In genomic region chr9:133121200-133122166, GRCh38 we compare ENCODE assay signal across 8 cellular contexts. TPM values are rescaled to one million over a fixed set of nuclear protein-coding genes. Genes with fewer than 3 reads are reported as not detected.
DNase-seq lines count a peak whose midpoint lies in the region; ATAC-seq, FAIRE-seq and TF ChIP-seq lines count a peak whose summit lies in the region.

Gene RALGDS, minus strand, starts transcription at chr9:133121240. Its CDS starts 86 bp downstream, at chr9:133121154.

- no peak for TF ChIP-seq CTCF in keratinocyte (optimal IDR thresholded peaks at IDR 0.05 in 1 of 3, IDR thresholded peaks at IDR 0.05 in 1 of 3, conservative IDR thresholded peaks at IDR 0.05 in 1 of 3; ENCODE audit: extremely low read depth in 1 of 3, insufficient read depth in 2 of 3, low read length in 3 of 3)

- no peaks in the 10 kb centered on the region for H3K9me3 ChIP-seq in keratinocyte (ENCODE audit: control insufficient read depth, low read depth, low read length)

- H3K27me3 Mint-ChIP-seq in central memory CD8-positive, alpha-beta T cell, result no peaks in the 10 kb centered on the region

- H3K4me1 ChIP-seq in keratinocyte (ENCODE audit: control insufficient read depth, extremely low read depth, insufficient read depth, low read length), result peaks cover 17% of the 10 kb centered on the region

- H3K4me3 Mint-ChIP-seq in central memory CD8-positive, alpha-beta T cell, result peak within 1 kb of the TSS; percentile 71

- dilution Hi-C loops in keratinocyte (cut with MboI; ENCODE audit: extremely low pct_ligation_motif_present, low sequenced_read_pairs), result no loop called here

- peaks cover 56% of the 10 kb centered on the region for H3K4me1 Mint-ChIP-seq in central memory CD8-positive, alpha-beta T cell

- H3K36me3 ChIP-seq in keratinocyte (ENCODE audit: control insufficient read depth in 2 of 2, extremely low read depth in 1 of 2, insufficient read depth in 2 of 2, low read length in 2 of 2), result peaks cover 0 to 2% of the 10 kb centered on the region in 2 experiments

- no peak for FAIRE-seq in keratinocyte (lab: Jason Lieb, UNC)

- no peaks in the 10 kb centered on the region for H3K9me3 Mint-ChIP-seq in central memory CD8-positive, alpha-beta T cell

- H4K20me1 ChIP-seq in keratinocyte (ENCODE audit: control insufficient read depth, extremely low read depth, insufficient read depth, low read length), result peaks cover 13% of the 10 kb centered on the region

- H3K4me2 ChIP-seq in keratinocyte (ENCODE audit: control insufficient read depth, extremely low read depth, insufficient read depth, low read depth, low read length), result peak within 1 kb of the TSS; percentile 86

- H3K36me3 Mint-ChIP-seq in central memory CD8-positive, alpha-beta T cell (ENCODE audit: insufficient read depth), result peaks cover 27% of the 10 kb centered on the region

- peak within 1 kb of the TSS; percentile 80 for H3K9ac ChIP-seq in keratinocyte (ENCODE audit: control insufficient read depth, extremely low read depth, insufficient read depth, low read length)

- H2AFZ ChIP-seq in keratinocyte (ENCODE audit: control insufficient read depth, low read length), result peak within 1 kb of the TSS; percentile 30

- ATAC-seq in GM18867 (IDR thresholded peaks at IDR 0.05; ENCODE audit: unreplicated experiment), result peak; percentile 64
- peak; percentile 61 for ATAC-seq in HG03135 (IDR thresholded peaks at IDR 0.05; ENCODE audit: unreplicated experiment)
- ATAC-seq in central memory CD8-positive, alpha-beta T cell (replicated peaks; ENCODE audit: extremely low read depth, poor library complexity, severe bottlenecking), result peak; percentile 70

- no peaks in the 10 kb centered on the region for H3K27me3 ChIP-seq in keratinocyte (ENCODE audit: control insufficient read depth, extremely low read depth, insufficient read depth, low read length)

- peak within 1 kb of the TSS; percentile 91 for H3K27ac Mint-ChIP-seq in central memory CD8-positive, alpha-beta T cell (ENCODE audit: low read depth)

- peak; percentile 55 for DNase-seq in A172 (ENCODE audit: low spot score)
- DNase-seq in NCI-H345 treated with DMSO at 0.1 percent for 48 hours (lab: John Stamatoyannopoulos, UW; ENCODE audit: unreplicated experiment), result peak; percentile 54
- DNase-seq in activated CD4-positive, CD25-positive, alpha-beta regulatory T cell treated with anti-CD3 and anti-CD28 coated beads, Interleukin-2, amount 50 U/mL, for 72 hours, result peak; percentile 88
- peak; percentile 75 to 78 for DNase-seq in central memory CD8-positive, alpha-beta T cell (ENCODE audit: low spot score in 2 of 2)
- DNase-seq in keratinocyte (ENCODE audit: low read depth, low spot score), result no peak
- peak; percentile 80 to 91 (median 88) for DNase-seq in stimulated activated CD4-positive, alpha-beta T cell treated with anti-CD3 and anti-CD28 coated beads, Interleukin-12 subunit alpha, Interleukin-12 subunit beta, amount 100 ng/mL, for 48 hours (ENCODE audit: low read depth in 2 of 3, low spot score in 1 of 3)

- no peaks in the 10 kb centered on the region for H3K9me1 ChIP-seq in keratinocyte (ENCODE audit: control insufficient read depth, extremely low read depth, insufficient read depth, low read length)

- H3K79me2 ChIP-seq in keratinocyte (ENCODE audit: control insufficient read depth, insufficient read depth, low read length), result peaks cover 2% of the 10 kb centered on the region

- H3K27ac ChIP-seq in keratinocyte (ENCODE audit: control insufficient read depth, insufficient read depth, low read length), result peak within 1 kb of the TSS; percentile 51

- H3K4me3 ChIP-seq in keratinocyte (ENCODE audit: control insufficient read depth in 2 of 3, extremely low read depth in 1 of 3, insufficient read depth in 2 of 3, low read depth in 1 of 3, low read length in 3 of 3), result peak within 1 kb of the TSS; percentile 57 to 71 (median 67)

RNA-seq across cellular contexts. Expression of gene RALGDS, which starts in this region (rescaled TPM):
- total RNA-seq in A172 (2014; rRNA removed; shearing (Covaris generic)), result 26.2 and 38.2 TPM in 2 replicates
- 22.6 to 38.0 TPM (median 27.2 TPM) in 3 replicates for polyA plus RNA-seq in keratinocyte
- 22.2 TPM for polyA plus RNA-seq in keratinocyte (2011; ENCODE audit: low read depth)
- polyA plus RNA-seq in keratinocyte (2011; cell fraction: cytosol; rRNA removed), result 20.4 and 31.3 TPM in 2 replicates
- polyA plus RNA-seq in keratinocyte (2011; cell fraction: nucleus; rRNA removed), result 73.4 and 91.6 TPM in 2 replicates
- polyA plus RNA-seq in keratinocyte (2012; ENCODE audit: low replicate concordance), result 15.5 and 19.3 TPM in 2 replicates
- polyA minus RNA-seq in keratinocyte, result 20.9 to 29.4 TPM (median 25.9 TPM) in 3 replicates
- 19.8 TPM for polyA minus RNA-seq in keratinocyte (2011; cell fraction: cytosol; rRNA and poly(A)+ RNA removed)
- 17.3 and 24.7 TPM in 2 replicates for polyA minus RNA-seq in keratinocyte (2011; cell fraction: nucleus; rRNA and poly(A)+ RNA removed)
